Comparison of ENCODE assay signal across 16 cellular contexts in the genomic region with DNA sequence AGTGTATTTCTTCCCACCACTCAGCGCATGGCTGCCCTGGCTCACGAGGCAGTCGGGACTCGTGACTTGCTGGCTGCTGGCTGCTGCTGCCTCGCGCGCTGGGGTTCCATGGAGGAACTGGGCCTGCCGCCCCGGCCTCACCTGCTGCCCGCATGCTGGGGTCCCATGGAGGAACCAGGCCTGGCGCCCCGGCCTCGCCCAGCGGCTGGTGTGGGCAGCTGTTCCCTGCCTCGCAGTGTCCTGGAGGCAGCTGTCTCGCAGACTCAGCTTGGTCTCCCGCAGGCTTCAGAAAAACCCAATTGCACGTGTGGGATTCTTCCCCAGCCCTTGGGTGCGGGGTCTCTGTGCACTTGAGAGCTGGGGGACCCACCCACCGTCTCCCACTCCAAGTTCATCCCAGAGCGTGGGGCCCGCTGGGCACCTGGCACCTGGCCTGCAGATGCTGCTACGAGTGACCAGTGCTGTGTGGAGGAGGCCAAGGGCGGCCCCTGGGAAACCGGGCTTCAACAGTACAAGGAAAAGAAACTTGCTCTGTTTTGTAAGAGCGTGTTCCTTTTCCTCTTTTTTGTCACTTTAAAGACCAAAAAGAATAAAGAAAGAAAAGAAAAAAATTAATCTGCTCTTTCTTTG. TPM values are rescaled to one million over a fixed set of nuclear protein-coding genes. Genes with fewer than 3 reads are reported as not detected.
DNase-seq lines count a peak whose midpoint lies in the region; ATAC-seq and TF ChIP-seq lines count a peak whose summit lies in the region.
"Had no signal": no experiment of that assay in that cellular context is flagged by ENCODE, and none has a peak within 500 bp of the region (broad histone marks: within the 10 kb centered on the region; RNA-seq: fewer than 3 reads in every experiment).

No MANE protein-coding gene starts in this region.

- peaks cover 94 to 99% (median 97%) of the 10 kb centered on the region in 10 experiments for H3K4me1 ChIP-seq in BLaER1 treated with 17β-estradiol and CSF1 and Interleukin-3, amounts not matched to agents 10 nM and 100 nM
- H3K4me1 ChIP-seq in Peyer's patch (peaks cover 27 to 62% (median 49%) of the 10 kb centered on the region in 4 donors), esophagus squamous epithelium (peaks cover 65 to 99% (median 70%) of the 10 kb centered on the region in 3 donors)

- TF ChIP-seq POLR2A in Peyer's patch (IDR thresholded peaks at IDR 0.05), result no peak
- TF ChIP-seq POLR2A in esophagus squamous epithelium (IDR thresholded peaks at IDR 0.05), result no peak

- TF ChIP-seq CTCF in Peyer's patch (IDR thresholded peaks at IDR 0.05) (no peak), esophagus squamous epithelium (IDR thresholded peaks at IDR 0.05) (no peak), progenitor cell of endocrine pancreas (IDR thresholded peaks at IDR 0.05; ENCODE audit: unreplicated experiment) (no peak)

- H3K4me3 ChIP-seq in BLaER1 treated with 17β-estradiol and CSF1 and Interleukin-3, amounts not matched to agents 10 nM and 100 nM, result peak overlapping the region in 1 of 10 experiments; percentile 3; a peak in 1 of 20 replicates
- H3K4me3 ChIP-seq in Peyer's patch, result no peak overlapping the region
- H3K4me3 ChIP-seq in esophagus squamous epithelium, result no peak overlapping the region
- H3K4me3 ChIP-seq: heart right ventricle had no signal

- peaks cover 6% of the 10 kb centered on the region for H3K36me3 Mint-ChIP-seq in progenitor cell of endocrine pancreas (ENCODE audit: insufficient read depth)

- H3K27ac ChIP-seq in BLaER1 treated with 17β-estradiol and CSF1 and Interleukin-3, amounts not matched to agents 10 nM and 100 nM, result peak overlapping the region in 10 of 11 experiments; percentile 24 to 75 (median 67); a peak in 15 of 22 replicates
- peak overlapping the region; percentile 41 to 93 (median 86) for H3K27ac ChIP-seq in Peyer's patch
- peak overlapping the region; percentile 77 to 93 (median 88) for H3K27ac ChIP-seq in esophagus squamous epithelium

- no peaks in the 10 kb centered on the region for H3K9me3 ChIP-seq in BLaER1 treated with 17β-estradiol and CSF1 and Interleukin-3, amounts not matched to agents 10 nM and 100 nM (replicated peaks in 1 of 11)
- no peaks in the 10 kb centered on the region for H3K9me3 ChIP-seq in Peyer's patch
- no peaks in the 10 kb centered on the region for H3K9me3 ChIP-seq in esophagus squamous epithelium
- H3K9me3 ChIP-seq: heart right ventricle had no signal

- no peaks in the 10 kb centered on the region for H3K27me3 ChIP-seq in BLaER1 treated with 17β-estradiol and CSF1 and Interleukin-3, amounts not matched to agents 10 nM and 100 nM
- H3K27me3 ChIP-seq in Peyer's patch (no peaks in the 10 kb centered on the region), esophagus squamous epithelium (no peaks in the 10 kb centered on the region)
- H3K27me3 ChIP-seq: heart right ventricle had no signal

- H4K20me1 ChIP-seq in BLaER1 treated with 17β-estradiol and CSF1 and Interleukin-3, amounts not matched to agents 10 nM and 100 nM, result peaks cover 0 to 57% (median 0%) of the 10 kb centered on the region in 11 experiments; a peak in 6 of 22 replicates

- no peak for ATAC-seq in GM21528 (IDR thresholded peaks at IDR 0.05; ENCODE audit: low FRiP score, unreplicated experiment)
- ATAC-seq: activated T-cell treated with anti-CD3 and anti-CD28 coated beads, Interleukin-2, amount 50 U/mL, for 4 hours; heart right ventricle; stimulated activated naive CD8-positive, alpha-beta T cell treated with anti-CD3 and anti-CD28 coated beads, Interleukin-15, amount 100 ng/mL, for 72 hours had no signal

- peaks cover 27% of the 10 kb centered on the region for H3K4me1 Mint-ChIP-seq in progenitor cell of endocrine pancreas (ENCODE audit: low read depth)

- H3K4me2 ChIP-seq in BLaER1 treated with 17β-estradiol and CSF1 and Interleukin-3, amounts not matched to agents 10 nM and 100 nM, result peak overlapping the region; percentile 71 to 99 (median 86)

- H3K27me3 Mint-ChIP-seq in progenitor cell of endocrine pancreas, result no peaks in the 10 kb centered on the region
- H3K27me3 Mint-ChIP-seq: activated CD4-positive, alpha-beta T cell treated with anti-CD3 and anti-CD28 coated beads, Interleukin-2, amount 10 ng/mL, durations not matched to agents 24 days and 14 days; stimulated activated naive CD8-positive, alpha-beta T cell treated with anti-CD3 and anti-CD28 coated beads, Interleukin-15, amount 100 ng/mL, for 72 hours had no signal

- peaks cover 0 to 9% (median 0%) of the 10 kb centered on the region in 11 experiments; a peak in 2 of 22 replicates for H3K36me3 ChIP-seq in BLaER1 treated with 17β-estradiol and CSF1 and Interleukin-3, amounts not matched to agents 10 nM and 100 nM
- H3K36me3 ChIP-seq in Peyer's patch, result no peaks in the 10 kb centered on the region
- peaks cover 0 to 25% (median 0%) of the 10 kb centered on the region in 3 donors for H3K36me3 ChIP-seq in esophagus squamous epithelium

- 90 to 98% methylated on average over 4 to 10 of the region's 26 CpGs for WGBS in esophagus squamous epithelium, 2 donors

- H3K9ac ChIP-seq in BLaER1 treated with 17β-estradiol and CSF1 and Interleukin-3, amounts not matched to agents 10 nM and 100 nM, result peak overlapping the region; percentile 8 to 65 (median 53); a peak in 17 of 22 replicates

- no peaks in the 10 kb centered on the region for H3K9me3 Mint-ChIP-seq in progenitor cell of endocrine pancreas (ENCODE audit: low read depth)
- H3K9me3 Mint-ChIP-seq: activated CD4-positive, alpha-beta T cell treated with anti-CD3 and anti-CD28 coated beads, Interleukin-2, amount 10 ng/mL, durations not matched to agents 24 days and 14 days; activated T-cell treated with anti-CD3 and anti-CD28 coated beads, Interleukin-2, amount 50 U/mL, for 4 hours; H9; stimulated activated naive CD8-positive, alpha-beta T cell treated with anti-CD3 and anti-CD28 coated beads, Interleukin-15, amount 100 ng/mL, for 72 hours; T-helper 2 cell treated with Interferon-gamma antibody and Interleukin-4, amounts not matched to agents 5 μg/mL and 100 μg/mL, for 36 hours had no signal

- intact Hi-C loops in esophagus squamous epithelium (cut with DNase I), result no loop called here

- H3K4me3 Mint-ChIP-seq in progenitor cell of endocrine pancreas (ENCODE audit: low read depth), result no peak overlapping the region
- H3K4me3 Mint-ChIP-seq: activated CD4-positive, alpha-beta T cell treated with anti-CD3 and anti-CD28 coated beads, Interleukin-2, amount 10 ng/mL, durations not matched to agents 24 days and 14 days; activated T-cell treated with anti-CD3 and anti-CD28 coated beads, Interleukin-2, amount 50 U/mL, for 4 hours; stimulated activated naive CD8-positive, alpha-beta T cell treated with anti-CD3 and anti-CD28 coated beads, Interleukin-15, amount 100 ng/mL, for 72 hours; T-helper 2 cell treated with Interferon-gamma antibody and Interleukin-4, amounts not matched to agents 5 μg/mL and 100 μg/mL, for 36 hours had no signal

- DNase-seq in Peyer's patch, result no peak
- DNase-seq in esophagus squamous epithelium (lab: John Stamatoyannopoulos, UW), result no peak
- DNase-seq in progenitor cell of endocrine pancreas (ENCODE audit: low spot score, unreplicated experiment), result no peak
- DNase-seq in hypothalamus (lab: John Stamatoyannopoulos, UW), result no peak
- no peak for DNase-seq in stimulated activated CD4-positive, alpha-beta T cell treated with anti-CD3 and anti-CD28 coated beads, Interleukin-2, amount 100 ng/mL, for 48 hours
- no peak for DNase-seq in activated CD4-positive, alpha-beta T cell treated with anti-CD3 and anti-CD28 coated beads for 1 hour
- DNase-seq: activated CD4-positive, alpha-beta T cell treated with anti-CD3 and anti-CD28 coated beads, Interleukin-2, amount 10 ng/mL, durations not matched to agents 24 days and 14 days; activated T-cell treated with anti-CD3 and anti-CD28 coated beads, Interleukin-2, amount 50 U/mL, for 4 hours; cerebellar nuclear complex; H9; NCI-H446; stimulated activated naive CD8-positive, alpha-beta T cell treated with anti-CD3 and anti-CD28 coated beads, Interleukin-15, amount 100 ng/mL, for 72 hours had no signal

- peak overlapping the region; percentile 33 for H3K27ac Mint-ChIP-seq in progenitor cell of endocrine pancreas
- H3K27ac Mint-ChIP-seq: activated CD4-positive, alpha-beta T cell treated with anti-CD3 and anti-CD28 coated beads, Interleukin-2, amount 10 ng/mL, durations not matched to agents 24 days and 14 days; stimulated activated naive CD8-positive, alpha-beta T cell treated with anti-CD3 and anti-CD28 coated beads, Interleukin-15, amount 100 ng/mL, for 72 hours; T-helper 2 cell treated with Interferon-gamma antibody and Interleukin-4, amounts not matched to agents 5 μg/mL and 100 μg/mL, for 36 hours had no signal

RNA-seq across cellular contexts. Expression of gene PWWP2B, which starts 20.4 kb away (rescaled TPM):
- total RNA-seq in Peyer's patch, result 10 to 100 TPM; 11.4 to 19.2 (median 15.1) TPM
- 10 to 100 TPM; 14.9 to 27.3 (median 16.7) TPM for total RNA-seq in esophagus squamous epithelium
- 23.2 and 24.3 TPM in 2 replicates for total RNA-seq in progenitor cell of endocrine pancreas
